26 cellular contexts compared by ENCODE assay signal in genomic region chr7:112116894-112117293, GRCh38.
A peak's percentile ranks its signal among the peaks of the same experiment; 100 is the strongest.
DNase-seq lines count a peak whose midpoint lies in the region; ATAC-seq and TF ChIP-seq lines count a peak whose summit lies in the region.
"Had no signal": no experiment of that assay in that cellular context is flagged by ENCODE, and none has a peak within 500 bp of the region (broad histone marks: within the 10 kb centered on the region; RNA-seq: fewer than 3 reads in every experiment).

No MANE protein-coding gene starts in this region.

- TF ChIP-seq CTCF in LNCaP clone FGC (IDR thresholded peaks at IDR 0.05; ENCODE audit: control insufficient read depth, extremely low read depth, insufficient read depth) (no peak), VCaP (conservative IDR thresholded peaks at IDR 0.05) (no peak), psoas muscle (IDR thresholded peaks at IDR 0.05) (no peak)

- H3K27ac ChIP-seq in VCaP (peak overlapping the region; percentile 52), psoas muscle (no peak overlapping the region)
- H3K27ac ChIP-seq: gastrocnemius medialis, lower lobe of right lung, RWPE1, sigmoid colon, transverse colon, WERI-Rb-1 had no signal

- no peaks in the 10 kb centered on the region for H3K9me3 ChIP-seq in psoas muscle
- H3K9me3 ChIP-seq: gastrocnemius medialis, lower lobe of right lung, sigmoid colon, transverse colon had no signal

- 85 to 100% (median 93%) methylated on average over 1 of the region's 1 CpG for WGBS in psoas muscle, 3 donors

- no peaks in the 10 kb centered on the region for H3K36me3 ChIP-seq in psoas muscle (ENCODE audit: insufficient read depth in 1 of 2, low read depth in 1 of 2)
- H3K36me3 ChIP-seq: gastrocnemius medialis, lower lobe of right lung, sigmoid colon, transverse colon, WERI-Rb-1 had no signal

- H3K4me3 ChIP-seq in LNCaP clone FGC (ENCODE audit: low read depth, low read length), result no peak overlapping the region
- no peak overlapping the region for H3K4me3 ChIP-seq in psoas muscle
- H3K4me3 ChIP-seq: gastrocnemius medialis, lower lobe of right lung, sigmoid colon, transverse colon had no signal

- H3K27me3 ChIP-seq in psoas muscle (ENCODE audit: insufficient read depth in 3 of 3, low read length in 2 of 3), result no peaks in the 10 kb centered on the region
- H3K27me3 ChIP-seq: gastrocnemius medialis, sigmoid colon, transverse colon had no signal

- peaks cover 11% of the 10 kb centered on the region for H3K4me1 ChIP-seq in psoas muscle

- DNase-seq in COR-L47 (lab: John Stamatoyannopoulos, UW), result peak; percentile 60
- DNase-seq in LNCaP clone FGC (ENCODE audit: low read depth), result peak; percentile 88
- peak; percentile 41 for DNase-seq in NCI-H510A (lab: John Stamatoyannopoulos, UW)
- DNase-seq in activated effector memory CD4-positive, alpha-beta T cell treated with anti-CD3 and anti-CD28 coated beads, Interleukin-2, amount 50 U/mL, for 16 hours, result no peak
- no peak for DNase-seq in islet precursor cell
- no peak for DNase-seq in psoas muscle
- DNase-seq: ACHN; activated CD4-positive, alpha-beta T cell treated with anti-CD3 and anti-CD28 coated beads for 4 hours; amniotic stem cell; DND-41; gastrocnemius medialis; GF-D8; kidney glomerular epithelial cell; lower lobe of right lung; naive thymus-derived CD8-positive, alpha-beta T cell; NCI-H187 treated with DMSO at 0.1 percent for 48 hours; NCI-H82; sigmoid colon; stimulated activated CD4-positive, alpha-beta T cell treated with anti-CD3 and anti-CD28 coated beads, Interleukin-4, amount 100 ng/mL, for 1 hour; T1000; transverse colon; WERI-Rb-1 had no signal

- no peak for ATAC-seq in HG02678 (IDR thresholded peaks at IDR 0.05; ENCODE audit: unreplicated experiment)
- ATAC-seq in psoas muscle, result no peak
- ATAC-seq: activated T-helper 17 cell treated with anti-CD3 and anti-CD28 coated beads, Interleukin-2, amount 50 U/mL, for 72 hours; gastrocnemius medialis; lower lobe of right lung; naive thymus-derived CD8-positive, alpha-beta T cell had no signal

- intact Hi-C loops in psoas muscle (cut with DNase I), result no loop called here

Comparison
In these comparisons a context has a peak if more than half of its experiments do, and no peak if none do; other contexts are left out.
1. DNase-seq: peak in COR-L47 (single experiment), LNCaP clone FGC (single experiment) and NCI-H510A (single experiment); none in activated effector memory CD4-positive, alpha-beta T cell treated with anti-CD3 and anti-CD28 coated beads, Interleukin-2, amount 50 U/mL, for 16 hours (single experiment), islet precursor cell (single experiment) and psoas muscle (0 of 2).